Comparison of ENCODE assay signal across 14 cellular contexts in the genomic region with DNA sequence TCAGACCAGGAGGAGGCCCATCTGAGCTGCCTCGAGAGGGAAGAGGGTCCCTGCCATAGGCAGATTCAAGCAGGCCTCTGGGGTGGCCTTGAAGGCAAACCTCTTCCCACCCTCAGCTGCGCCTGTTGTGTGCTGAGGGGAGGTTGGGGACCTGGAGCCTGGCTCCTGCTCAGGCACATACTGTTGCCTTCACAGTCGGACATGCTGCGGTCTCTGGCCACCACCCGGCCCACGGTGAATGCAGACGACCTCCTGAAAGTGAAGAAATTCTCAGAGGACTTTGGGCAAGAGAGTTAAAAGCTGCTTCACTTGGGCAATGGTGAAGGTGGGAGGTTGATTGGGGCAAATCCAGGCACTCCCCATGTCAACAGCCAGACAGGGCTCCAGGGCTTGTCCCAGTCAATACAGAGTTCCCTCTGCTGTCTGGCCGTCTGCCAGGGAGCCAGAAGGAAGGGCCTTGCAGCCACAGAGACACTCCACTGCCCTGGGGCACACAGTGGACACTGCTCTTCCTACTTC. TPM values are rescaled to one million over a fixed set of nuclear protein-coding genes. Genes with fewer than 3 reads are reported as not detected.
DNase-seq lines count a peak whose midpoint lies in the region; ATAC-seq and TF ChIP-seq lines count a peak whose summit lies in the region.
"Had no signal": no experiment of that assay in that cellular context is flagged by ENCODE, and none has a peak within 500 bp of the region (broad histone marks: within the 10 kb centered on the region; RNA-seq: fewer than 3 reads in every experiment).

No MANE protein-coding gene starts in this region.

- H3F3A ChIP-seq in GM23338 (replicated peaks; ENCODE audit: low read depth) = peaks cover 27% of the 10 kb centered on the region; the same call in 1 of the 2 replicates

- H2AFZ ChIP-seq in GM23338 (no peak overlapping the region), osteoblast (ENCODE audit: low read length) (no peak overlapping the region)

- ATAC-seq in GM23338 (no peak), GM21529 (IDR thresholded peaks at IDR 0.05; ENCODE audit: unreplicated experiment) (no peak), GM18909 (IDR thresholded peaks at IDR 0.05; ENCODE audit: poor library complexity, unreplicated experiment) (no peak)

- no peak for TF ChIP-seq CTCF in AG04450 (IDR thresholded peaks at IDR 0.05; ENCODE audit: low read depth, low read length)
- TF ChIP-seq CTCF in GM23338 (conservative IDR thresholded peaks at IDR 0.05; ENCODE audit: low read depth in 2 of 2) = no peak
- TF ChIP-seq CTCF in endothelial cell (IDR thresholded peaks at IDR 0.05; ENCODE audit: unreplicated experiment) = no peak
- no peak for TF ChIP-seq CTCF in osteoblast (IDR thresholded peaks at IDR 0.05; ENCODE audit: extremely low read depth, low read depth, low read length)
- TF ChIP-seq CTCF in Calu3 (IDR thresholded peaks at IDR 0.05; ENCODE audit: unreplicated experiment) = no peak

- H3K79me2 ChIP-seq in GM23338 (replicated peaks; ENCODE audit: insufficient read depth) = peaks cover 47% of the 10 kb centered on the region
- peaks cover 91% of the 10 kb centered on the region for H3K79me2 ChIP-seq in osteoblast (ENCODE audit: insufficient read depth, low read length)

- H4K20me1 ChIP-seq in GM23338 (replicated peaks; ENCODE audit: insufficient read depth) (peaks cover 48% of the 10 kb centered on the region), osteoblast (ENCODE audit: insufficient read depth, low read length) (peaks cover 37% of the 10 kb centered on the region)

- H3K4me3 ChIP-seq in AG04450 (ENCODE audit: low read depth, low read length) = no peak overlapping the region
- no peak overlapping the region for H3K4me3 ChIP-seq in GM23338
- H3K4me3 ChIP-seq in osteoblast (ENCODE audit: insufficient read depth, low read length) = no peak overlapping the region
- H3K4me3 ChIP-seq: smooth muscle cell had no signal

- H3K9me2 ChIP-seq in GM23338 (ENCODE audit: insufficient read depth) = no peaks in the 10 kb centered on the region

- H3K27me3 Mint-ChIP-seq in GM23338 (ENCODE audit: insufficient read depth, low read depth, poor library complexity) = peaks cover 23% of the 10 kb centered on the region
- H3K27me3 Mint-ChIP-seq in endothelial cell (ENCODE audit: unreplicated experiment) = peaks cover 14% of the 10 kb centered on the region
- no peaks in the 10 kb centered on the region for H3K27me3 Mint-ChIP-seq in Calu3 (ENCODE audit: unreplicated experiment)
- H3K27me3 Mint-ChIP-seq: CD8-positive, alpha-beta memory T cell; memory B cell had no signal

- H3K9me3 ChIP-seq in AG04450 (ENCODE audit: control insufficient read depth, insufficient read depth, low read length) = no peaks in the 10 kb centered on the region
- H3K9me3 ChIP-seq in osteoblast (ENCODE audit: low read depth, low read length) = no peaks in the 10 kb centered on the region

- BruUV-seq in Calu3 (replicated peaks; lab: Mats Ljungman, UMichigan) = no TSS peak

- H3K27ac ChIP-seq in AG04450 (ENCODE audit: low read depth, low read length) = peak overlapping the region; percentile 11
- H3K27ac ChIP-seq in GM23338 (ENCODE audit: low read depth) = peak overlapping the region; percentile 59; the same call in 1 of the 2 replicates
- H3K27ac ChIP-seq in osteoblast (ENCODE audit: low read depth, low read length) = no peak overlapping the region
- H3K27ac ChIP-seq: VCaP had no signal

- H3K4me1 Mint-ChIP-seq in GM23338 = peaks cover 14% of the 10 kb centered on the region
- H3K4me1 Mint-ChIP-seq in endothelial cell (ENCODE audit: unreplicated experiment) = peaks cover 9% of the 10 kb centered on the region
- peaks cover 33% of the 10 kb centered on the region for H3K4me1 Mint-ChIP-seq in Calu3 (ENCODE audit: low read depth, unreplicated experiment)

- H3K4me3 Mint-ChIP-seq in GM23338 = no peak overlapping the region
- peak overlapping the region; percentile 42 for H3K4me3 Mint-ChIP-seq in endothelial cell (ENCODE audit: unreplicated experiment)
- no peak overlapping the region for H3K4me3 Mint-ChIP-seq in Calu3 (ENCODE audit: low read depth, unreplicated experiment)
- H3K4me3 Mint-ChIP-seq: CD8-positive, alpha-beta memory T cell; memory B cell had no signal

- H3K27ac Mint-ChIP-seq in GM23338 (no peak overlapping the region), endothelial cell (ENCODE audit: unreplicated experiment) (no peak overlapping the region), Calu3 (ENCODE audit: unreplicated experiment) (no peak overlapping the region)

- H3K9me3 Mint-ChIP-seq in GM23338 = 0 out of 3 replicates have a peak, but pooled peaks cover 1% of the 10 kb centered on the region
- H3K9me3 Mint-ChIP-seq in endothelial cell (ENCODE audit: unreplicated experiment) = no peaks in the 10 kb centered on the region
- H3K9me3 Mint-ChIP-seq in Calu3 (ENCODE audit: low read depth, unreplicated experiment) = no peaks in the 10 kb centered on the region
- H3K9me3 Mint-ChIP-seq: CD8-positive, alpha-beta memory T cell; memory B cell had no signal

- H3K4me1 ChIP-seq in GM23338 (ENCODE audit: insufficient read depth) (peaks cover 17% of the 10 kb centered on the region), osteoblast (ENCODE audit: insufficient read depth, low read length) (peaks cover 21% of the 10 kb centered on the region)

- no peaks in the 10 kb centered on the region for H3K27me3 ChIP-seq in AG04450 (ENCODE audit: control insufficient read depth, insufficient read depth, low read length)
- no peaks in the 10 kb centered on the region for H3K27me3 ChIP-seq in GM23338 (ENCODE audit: insufficient read depth)
- H3K27me3 ChIP-seq in osteoblast (ENCODE audit: insufficient read depth, low read length) = no peaks in the 10 kb centered on the region

- CTCF ChIA-PET in AG04450 (lab: Charles Lee) (interaction anchor here (0.9 kb wide), 1 partner anchor 14 kb away, joined by 3 read pairs; no protein-coding TSS in a partner anchor), Calu3 (lab: Charles Lee) (interaction anchor here (0.7 kb wide), 2 partner anchors 422 to 484 kb away, joined by 4 read pairs; no protein-coding TSS in a partner anchor)

- intact Hi-C loops in Calu3 (cut with micrococcal nuclease; ENCODE audit: unreplicated experiment) = no loop called here

- H3K4me2 ChIP-seq in GM23338 (no peak overlapping the region), osteoblast (ENCODE audit: insufficient read depth, low read length) (no peak overlapping the region)
- H3K4me2 ChIP-seq: smooth muscle cell had no signal

- H3K36me3 Mint-ChIP-seq in GM23338 (ENCODE audit: low read depth) (peaks cover 92% of the 10 kb centered on the region), endothelial cell (ENCODE audit: low read depth, unreplicated experiment) (peaks cover 51% of the 10 kb centered on the region), Calu3 (ENCODE audit: insufficient read depth, unreplicated experiment) (peaks cover 88% of the 10 kb centered on the region)

- DNase-seq in AG04450 (ENCODE audit: low read depth, low spot score) (no peak), GM23338 (ENCODE audit: low spot score) (no peak), endothelial cell (ENCODE audit: low spot score) (no peak), osteoblast (ENCODE audit: insufficient read length, low spot score, missing footprints) (peak; percentile 87), SKM-1 (lab: John Stamatoyannopoulos, UW; ENCODE audit: unreplicated experiment) (no peak), Calu3 (no peak)
- DNase-seq: CD8-positive, alpha-beta memory T cell; central memory CD4-positive, alpha-beta T cell; NCI-H1930 had no signal

- H3K36me3 ChIP-seq in GM23338 (ENCODE audit: insufficient read depth) (peaks cover 15% of the 10 kb centered on the region), osteoblast (ENCODE audit: insufficient read depth, low read length) (peaks cover 90% of the 10 kb centered on the region)

- POLR2A ChIA-PET in AG04450 (lab: Yijun Ruan, JAX) = interaction anchor here (0.7 kb wide), 1 partner anchor 320 kb away, joined by 5 read pairs; no protein-coding TSS in a partner anchor

TF ChIP-seq in GM23338, 12 proteins besides CTCF, POLR2A, EP300 and RAD21 (continues in another document):
- TF ChIP-seq EZH2 (IDR thresholded peaks at IDR 0.05; ENCODE audit: low read depth, unreplicated experiment) (no peak), JUNB (IDR thresholded peaks at IDR 0.05; ENCODE audit: unreplicated experiment) (no peak)

RNA-seq across cellular contexts. Expression of a gene that starts 6.3 kb away (rescaled TPM):
- polyA plus RNA-seq in AG04450 (2011; rRNA removed) (5.4 and 6.4 TPM in 2 replicates), GM23338 (2016; fragmentation: Nextera tagmentation; extraction: Ambion mirVana) (16.2 and 18.8 TPM in 2 replicates)
- 2.2 and 2.6 TPM in 2 replicates for polyA minus RNA-seq in AG04450 (2011; rRNA and poly(A)+ RNA removed)
- total RNA-seq in GM23338 (2014; rRNA removed; shearing (Covaris generic)) = 43.4 and 48.7 TPM in 2 replicates
- total RNA-seq in endothelial cell (ENCODE audit: unreplicated experiment) (11.4 TPM), osteoblast (11.2 and 13.0 TPM in 2 replicates), Calu3 (2022) (25.5 and 29.4 TPM in 2 replicates)

RNA-seq across cellular contexts. Expression of a gene that starts 12.9 kb away (rescaled TPM):
- polyA plus RNA-seq in AG04450 (2011; rRNA removed) (12.8 and 16.6 TPM in 2 replicates), GM23338 (2016; fragmentation: Nextera tagmentation; extraction: Ambion mirVana) (28.8 and 29.1 TPM in 2 replicates)
- 21.7 and 29.9 TPM in 2 replicates for polyA minus RNA-seq in AG04450 (2011; rRNA and poly(A)+ RNA removed)
- total RNA-seq in GM23338 (2014; rRNA removed; shearing (Covaris generic)) = 25.2 and 32.7 TPM in 2 replicates
- total RNA-seq in endothelial cell (ENCODE audit: unreplicated experiment) (36.3 TPM), osteoblast (31.8 and 32.6 TPM in 2 replicates), Calu3 (2022) (31.4 and 34.4 TPM in 2 replicates)

RNA-seq across cellular contexts. Expression of a gene that starts 15.3 kb away (rescaled TPM):
- 22.6 and 27.5 TPM in 2 replicates for polyA plus RNA-seq in AG04450 (2011; rRNA removed)
- polyA minus RNA-seq in AG04450 (2011; rRNA and poly(A)+ RNA removed) = 37.9 and 43.5 TPM in 2 replicates
- 55.7 and 79.9 TPM in 2 replicates for total RNA-seq in GM23338 (2014; rRNA removed; shearing (Covaris generic))
- polyA plus RNA-seq in GM23338 (2016; fragmentation: Nextera tagmentation; extraction: Ambion mirVana) = 18.2 and 21.4 TPM in 2 replicates
- total RNA-seq in endothelial cell (ENCODE audit: unreplicated experiment) = 33.1 TPM
- 34.0 and 38.6 TPM in 2 replicates for total RNA-seq in osteoblast
- total RNA-seq in Calu3 (2022) = 55.0 and 57.4 TPM in 2 replicates

RNA-seq across cellular contexts. Expression of a gene that starts 15.5 kb away (rescaled TPM):
- polyA plus RNA-seq in AG04450 (2011; rRNA removed) = 12.1 and 13.6 TPM in 2 replicates
- 10.1 and 10.8 TPM in 2 replicates for polyA minus RNA-seq in AG04450 (2011; rRNA and poly(A)+ RNA removed)
- 30.4 and 32.7 TPM in 2 replicates for total RNA-seq in GM23338 (2014; rRNA removed; shearing (Covaris generic))
- polyA plus RNA-seq in GM23338 (2016; fragmentation: Nextera tagmentation; extraction: Ambion mirVana) = 42.9 and 47.4 TPM in 2 replicates
- 34.4 TPM for total RNA-seq in endothelial cell (ENCODE audit: unreplicated experiment)
- total RNA-seq in osteoblast = 20.6 and 22.8 TPM in 2 replicates
- total RNA-seq in Calu3 (2022) = 55.8 and 59.8 TPM in 2 replicates

RNA-seq across cellular contexts. Expression of a gene that starts 27.5 kb away (rescaled TPM):
- polyA plus RNA-seq in AG04450 (2011; rRNA removed) = not detected in 2 replicates
- 0.23 TPM in 1 of 2 replicates, not detected in the other for polyA minus RNA-seq in AG04450 (2011; rRNA and poly(A)+ RNA removed)
- total RNA-seq in GM23338 (2014; rRNA removed; shearing (Covaris generic)) = not detected in 2 replicates
- 0.29 and 1.3 TPM in 2 replicates for polyA plus RNA-seq in GM23338 (2016; fragmentation: Nextera tagmentation; extraction: Ambion mirVana)
- total RNA-seq in endothelial cell (ENCODE audit: unreplicated experiment) = 1.2 TPM
- total RNA-seq in osteoblast = 0.29 and 0.72 TPM in 2 replicates
- total RNA-seq in Calu3 (2022) = 1.4 and 1.7 TPM in 2 replicates
- polyA plus RNA-seq: CD8-positive, alpha-beta memory T cell had no signal
